In genomic region chr3:15649341-15649740, GRCh38 we compare ENCODE assay signal across 1 cellular context.
TF ChIP-seq lines count a peak whose summit lies in the region.

No MANE protein-coding gene starts in this region.

TF ChIP-seq in SK-N-SH treated with all-trans-retinoic acid at 6 μM for 48 hours, 23 proteins besides CTCF, POLR2A, EP300 and RAD21:
- no peak for TF ChIP-seq TSHZ2 (CRISPR knock-in tag; IDR thresholded peaks at IDR 0.05)
- TF ChIP-seq ZNF565 (CRISPR knock-in tag; conservative IDR thresholded peaks at IDR 0.05; ENCODE audit: low read depth) = no peak
- no peak for TF ChIP-seq ZFP30 (CRISPR knock-in tag; IDR thresholded peaks at IDR 0.05)
- TF ChIP-seq ZC3H10 (CRISPR knock-in tag; IDR thresholded peaks at IDR 0.05) = no peak
- TF ChIP-seq OSR1 (CRISPR knock-in tag; IDR thresholded peaks at IDR 0.05) = no peak
- no peak for TF ChIP-seq PPARA (CRISPR knock-in tag; IDR thresholded peaks at IDR 0.05; ENCODE audit: borderline replicate concordance)
- no peak for TF ChIP-seq ZNF70 (CRISPR knock-in tag; IDR thresholded peaks at IDR 0.05)
- TF ChIP-seq CSDC2 (CRISPR knock-in tag; IDR thresholded peaks at IDR 0.05) = no peak
- TF ChIP-seq, protein P1, sequence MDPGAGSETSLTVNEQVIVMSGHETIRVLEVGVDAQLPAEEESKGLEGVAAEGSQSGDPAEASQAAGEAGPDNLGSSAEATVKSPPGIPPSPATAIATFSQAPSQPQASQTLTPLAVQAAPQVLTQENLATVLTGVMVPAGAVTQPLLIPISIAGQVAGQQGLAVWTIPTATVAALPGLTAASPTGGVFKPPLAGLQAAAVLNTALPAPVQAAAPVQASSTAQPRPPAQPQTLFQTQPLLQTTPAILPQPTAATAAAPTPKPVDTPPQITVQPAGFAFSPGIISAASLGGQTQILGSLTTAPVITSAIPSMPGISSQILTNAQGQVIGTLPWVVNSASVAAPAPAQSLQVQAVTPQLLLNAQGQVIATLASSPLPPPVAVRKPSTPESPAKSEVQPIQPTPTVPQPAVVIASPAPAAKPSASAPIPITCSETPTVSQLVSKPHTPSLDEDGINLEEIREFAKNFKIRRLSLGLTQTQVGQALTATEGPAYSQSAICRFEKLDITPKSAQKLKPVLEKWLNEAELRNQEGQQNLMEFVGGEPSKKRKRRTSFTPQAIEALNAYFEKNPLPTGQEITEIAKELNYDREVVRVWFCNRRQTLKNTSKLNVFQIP (CRISPR knock-in tag; IDR thresholded peaks at IDR 0.05; ENCODE audit: borderline replicate concordance, low read depth) = no peak
- no peak for TF ChIP-seq GLIS3 (CRISPR knock-in tag; IDR thresholded peaks at IDR 0.05)
- TF ChIP-seq ISL1 (CRISPR knock-in tag; IDR thresholded peaks at IDR 0.05) = no peak
- TF ChIP-seq SNAI2 (CRISPR knock-in tag; IDR thresholded peaks at IDR 0.05) = no peak
- no peak for TF ChIP-seq ZFP3 (CRISPR knock-in tag; IDR thresholded peaks at IDR 0.05)
- TF ChIP-seq ESRRG (CRISPR knock-in tag; IDR thresholded peaks at IDR 0.05) = no peak
- TF ChIP-seq TCF4 (CRISPR knock-in tag; IDR thresholded peaks at IDR 0.05; ENCODE audit: borderline replicate concordance) = no peak
- TF ChIP-seq RARB (CRISPR knock-in tag; IDR thresholded peaks at IDR 0.05) = no peak
- TF ChIP-seq ZNF8 (CRISPR knock-in tag; IDR thresholded peaks at IDR 0.05) = no peak
